ENCODE assay signal across 20 cellular contexts in the genomic region with DNA sequence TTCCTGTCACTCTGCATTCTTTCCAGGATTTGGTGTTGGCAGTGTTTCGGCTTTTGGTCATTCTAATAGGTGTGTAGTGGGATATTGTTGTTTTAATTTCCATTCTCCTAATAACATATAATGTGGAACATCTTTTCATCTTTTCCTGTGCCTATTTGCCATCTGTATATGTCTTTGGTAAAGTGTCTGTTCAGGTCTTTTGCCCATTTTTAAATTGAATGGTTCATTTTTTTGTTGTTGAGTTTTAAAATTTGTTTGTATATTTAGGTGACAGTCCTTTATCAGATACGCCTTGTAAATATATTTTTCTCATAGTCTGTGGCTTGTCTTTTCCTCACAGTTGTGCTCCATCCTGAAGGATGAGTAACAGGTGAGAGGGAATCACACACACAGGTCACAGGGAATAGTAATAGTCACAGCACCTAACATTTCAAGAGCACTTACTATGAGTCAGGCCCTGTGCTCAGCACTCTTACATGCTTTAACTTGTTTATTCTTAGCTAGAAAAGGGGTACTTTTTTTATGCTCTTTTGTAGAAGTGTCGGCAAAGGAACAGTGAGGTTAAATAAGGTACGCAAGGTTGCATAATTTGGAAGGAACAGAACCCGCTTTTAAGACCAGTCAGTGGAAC.
DNase-seq lines count a peak whose midpoint lies in the region; ATAC-seq and TF ChIP-seq lines count a peak whose summit lies in the region.
"Had no signal": no experiment of that assay in that cellular context is flagged by ENCODE, and none has a peak within 500 bp of the region (broad histone marks: within the 10 kb centered on the region; RNA-seq: fewer than 3 reads in every experiment).

No MANE protein-coding gene starts in this region.

- WGBS in suprapubic skin = 94% methylated on average over 5 of the region's 5 CpGs

- H3K9me3 Mint-ChIP-seq in endothelial cell (ENCODE audit: unreplicated experiment) = no peaks in the 10 kb centered on the region

- peak overlapping the region; percentile 42 for H3K27ac ChIP-seq in RWPE2 (ENCODE audit: poor library complexity, severe bottlenecking)
- H3K27ac ChIP-seq in foreskin keratinocyte = no peak overlapping the region
- no peak overlapping the region for H3K27ac ChIP-seq in upper lobe of right lung
- H3K27ac ChIP-seq in suprapubic skin = no peak overlapping the region
- H3K27ac ChIP-seq: BLaER1 treated with 17β-estradiol and CSF1 and Interleukin-3, amounts not matched to agents 10 nM and 100 nM; SJCRH30 had no signal

- H3K36me3 ChIP-seq in RWPE2 (ENCODE audit: low read depth) (no peaks in the 10 kb centered on the region), upper lobe of right lung (no peaks in the 10 kb centered on the region), suprapubic skin (no peaks in the 10 kb centered on the region)
- H3K36me3 ChIP-seq: SJCRH30 had no signal

- H3K4me3 ChIP-seq in RWPE2 (ENCODE audit: severe bottlenecking) = no peak overlapping the region
- no peak overlapping the region for H3K4me3 ChIP-seq in upper lobe of right lung
- no peak overlapping the region for H3K4me3 ChIP-seq in suprapubic skin
- H3K4me3 ChIP-seq: BLaER1 treated with 17β-estradiol and CSF1 and Interleukin-3, amounts not matched to agents 10 nM and 100 nM; SJCRH30 had no signal

- TF ChIP-seq CTCF in RWPE2 (IDR thresholded peaks at IDR 0.05; ENCODE audit: poor library complexity, severe bottlenecking) (no peak), foreskin keratinocyte (conservative IDR thresholded peaks at IDR 0.05) (no peak), upper lobe of right lung (IDR thresholded peaks at IDR 0.05) (no peak), endothelial cell (IDR thresholded peaks at IDR 0.05; ENCODE audit: unreplicated experiment) (no peak), suprapubic skin (IDR thresholded peaks at IDR 0.05) (no peak)

- H3K27me3 Mint-ChIP-seq in endothelial cell (ENCODE audit: unreplicated experiment) = peaks cover 1% of the 10 kb centered on the region
- H3K27me3 Mint-ChIP-seq: CD4-positive, alpha-beta memory T cell had no signal

- H3K27me3 ChIP-seq in RWPE2 (ENCODE audit: insufficient read depth, poor library complexity, severe bottlenecking) (no peaks in the 10 kb centered on the region), foreskin keratinocyte (no peaks in the 10 kb centered on the region), upper lobe of right lung (no peaks in the 10 kb centered on the region), suprapubic skin (no peaks in the 10 kb centered on the region)
- H3K27me3 ChIP-seq: BLaER1 treated with 17β-estradiol and CSF1 and Interleukin-3, amounts not matched to agents 10 nM and 100 nM; SJCRH30 had no signal

- H3K36me3 Mint-ChIP-seq in endothelial cell (ENCODE audit: low read depth, unreplicated experiment) = peaks cover 4% of the 10 kb centered on the region

- TF ChIP-seq POLR2A in suprapubic skin (IDR thresholded peaks at IDR 0.05) = no peak

- no peaks in the 10 kb centered on the region for H3K9me3 ChIP-seq in RWPE2 (ENCODE audit: severe bottlenecking)
- H3K9me3 ChIP-seq in upper lobe of right lung = no peaks in the 10 kb centered on the region
- peaks cover 7% of the 10 kb centered on the region for H3K9me3 ChIP-seq in suprapubic skin
- H3K9me3 ChIP-seq: Caco-2, SJCRH30 had no signal

- H3K4me1 Mint-ChIP-seq in endothelial cell (ENCODE audit: unreplicated experiment) = peaks cover 9% of the 10 kb centered on the region

- intact Hi-C loops in upper lobe of right lung (cut with DNase I) = no loop called here
- intact Hi-C loops in head of caudate nucleus (cut with DNase I) = no loop called here

- peaks cover 10% of the 10 kb centered on the region for H3K4me1 ChIP-seq in RWPE2 (ENCODE audit: insufficient read depth, poor library complexity, severe bottlenecking)
- H3K4me1 ChIP-seq in foreskin keratinocyte = peaks cover 13% of the 10 kb centered on the region
- no peaks in the 10 kb centered on the region for H3K4me1 ChIP-seq in upper lobe of right lung
- peaks cover 3% of the 10 kb centered on the region for H3K4me1 ChIP-seq in suprapubic skin
- H3K4me1 ChIP-seq: BLaER1 treated with 17β-estradiol and CSF1 and Interleukin-3, amounts not matched to agents 10 nM and 100 nM; SJCRH30 had no signal

- ATAC-seq in RWPE2 (ENCODE audit: low read depth) (peak; percentile 100), foreskin keratinocyte (peak; percentile 100), upper lobe of right lung (peak; percentile 57)
- ATAC-seq: Panc1 had no signal

- H3K27ac Mint-ChIP-seq in endothelial cell (ENCODE audit: unreplicated experiment) = no peak overlapping the region

- TF ChIP-seq EP300 in suprapubic skin (IDR thresholded peaks at IDR 0.05) = no peak

- no peak overlapping the region for H3K4me3 Mint-ChIP-seq in endothelial cell (ENCODE audit: unreplicated experiment)

- DNase-seq in HT1080 (ENCODE audit: low read depth) (peak; percentile 4), RWPE2 (ENCODE audit: low spot score) (no peak), foreskin keratinocyte (peak; percentile 90 to 94), upper lobe of right lung (no peak), endothelial cell (ENCODE audit: low spot score) (no peak), head of caudate nucleus (no peak), suprapubic skin (ENCODE audit: low spot score in 2 of 2) (no peak)
- DNase-seq: Caco-2; CD4-positive, alpha-beta memory T cell; DMS 273 treated with DMSO at 0.1 percent for 48 hours; EL; KG1; NCI-H1105; NCI-H2029 treated with DMSO at 0.1 percent for 48 hours; NCI-H226; NCI-H510A treated with DMSO at 0.1 percent for 48 hours; NCI-H748 treated with DMSO at 0.1 percent for 48 hours; SJCRH30 had no signal

Comparison
In these comparisons a context has a peak if more than half of its experiments do, and no peak if none do; other contexts are left out.
1. DNase-seq: peak in HT1080 (single experiment) and foreskin keratinocyte (2 of 2); none in RWPE2 (single experiment), upper lobe of right lung (single experiment), endothelial cell (single experiment), head of caudate nucleus (0 of 42) and suprapubic skin (0 of 2).
2. Peak in every context shown above with its lines, with median percentiles within 50 percentile points of each other: ATAC-seq.